In the genomic region with DNA sequence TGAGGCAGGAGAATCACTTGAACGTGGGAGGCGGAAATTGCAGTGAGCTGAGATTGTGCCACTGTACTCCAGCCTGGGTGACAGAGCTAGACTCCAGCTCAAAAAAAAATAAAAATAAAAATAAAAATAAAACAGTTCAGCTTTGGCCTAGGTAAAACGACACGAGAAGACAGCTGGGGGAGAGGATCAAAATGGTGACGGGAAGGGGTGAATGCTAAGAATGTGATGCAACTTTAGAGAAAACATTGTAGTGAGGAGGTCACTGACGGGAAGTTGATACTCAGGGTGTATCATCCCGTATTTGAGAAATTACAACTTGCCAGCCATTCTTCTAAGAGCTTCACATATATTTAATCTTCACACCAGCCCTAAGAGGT, we compare ENCODE assay signal across 7 cellular contexts. TPM values are rescaled to one million over a fixed set of nuclear protein-coding genes. Genes with fewer than 3 reads are reported as not detected.
A peak's percentile ranks its signal among the peaks of the same experiment; 100 is the strongest.
DNase-seq lines count a peak whose midpoint lies in the region; ATAC-seq lines count a peak whose summit lies in the region.

No MANE protein-coding gene starts in this region.

- H3K36me3 Mint-ChIP-seq in IgD-negative memory B cell = peaks cover 2% of the 10 kb centered on the region
- peaks cover 69% of the 10 kb centered on the region for H3K36me3 Mint-ChIP-seq in activated CD8-positive, alpha-beta T cell treated with anti-CD3 and anti-CD28 coated beads, Interleukin-2, amount 10 ng/mL, durations not matched to agents 7 days and 5 days (ENCODE audit: low read depth)

- no peak for ATAC-seq in activated CD8-positive, alpha-beta T cell treated with anti-CD3 and anti-CD28 coated beads, Interleukin-2, amount 10 ng/mL, durations not matched to agents 7 days and 5 days

- H3K9me3 Mint-ChIP-seq in IgD-negative memory B cell = no peaks in the 10 kb centered on the region
- H3K9me3 Mint-ChIP-seq in activated CD8-positive, alpha-beta T cell treated with anti-CD3 and anti-CD28 coated beads, Interleukin-2, amount 10 ng/mL, durations not matched to agents 7 days and 5 days (ENCODE audit: insufficient read depth) = no peaks in the 10 kb centered on the region

- H3K9me3 ChIP-seq in iPS-20b (ENCODE audit: insufficient read depth, low read depth, low read length) = no peaks in the 10 kb centered on the region

- peak; percentile 41 for DNase-seq in activated CD8-positive, alpha-beta T cell treated with anti-CD3 and anti-CD28 coated beads, Interleukin-2, amount 10 ng/mL, durations not matched to agents 7 days and 5 days
- DNase-seq in substantia nigra (lab: John Stamatoyannopoulos, UW) (no peak), SW480 (ENCODE audit: low spot score) (no peak), GM19238 (ENCODE audit: insufficient read length, low spot score) (no peak)
- no peak for DNase-seq in activated CD4-positive, CD25-positive, alpha-beta regulatory T cell (lab: John Stamatoyannopoulos, UW)

- peaks cover 18 to 27% (median 18%) of the 10 kb centered on the region in 3 donors for H3K4me1 Mint-ChIP-seq in IgD-negative memory B cell
- H3K4me1 Mint-ChIP-seq in activated CD8-positive, alpha-beta T cell treated with anti-CD3 and anti-CD28 coated beads, Interleukin-2, amount 10 ng/mL, durations not matched to agents 7 days and 5 days (ENCODE audit: low read depth) = peaks cover 52% of the 10 kb centered on the region

- no peak overlapping the region for H3K27ac ChIP-seq in iPS-20b (ENCODE audit: low read length)
- H3K27ac ChIP-seq in substantia nigra (ENCODE audit: low read depth, low read length, poor library complexity, severe bottlenecking) = peak overlapping the region; percentile 80

- H3K4me3 ChIP-seq in iPS-20b (ENCODE audit: low read length) = peak overlapping the region; percentile 76

- CTCF ChIA-PET in activated CD8-positive, alpha-beta T cell treated with anti-CD3 and anti-CD28 coated beads, Interleukin-2, amount 10 ng/mL, durations not matched to agents 7 days and 5 days (lab: Charles Lee) = interaction anchor here (1.3 to 3.1 kb wide), 8 partner anchors 12 to 69 kb away, joined by 4 to 22 read pairs (median 6); a partner anchor contains a TSS

- no peaks in the 10 kb centered on the region; the same call in 1 of the 2 replicates for H3K4me1 ChIP-seq in iPS-20b (ENCODE audit: insufficient read depth, low read length)

- H3K27me3 Mint-ChIP-seq in IgD-negative memory B cell = no peaks in the 10 kb centered on the region
- no peaks in the 10 kb centered on the region for H3K27me3 Mint-ChIP-seq in activated CD8-positive, alpha-beta T cell treated with anti-CD3 and anti-CD28 coated beads, Interleukin-2, amount 10 ng/mL, durations not matched to agents 7 days and 5 days (ENCODE audit: low read depth)

- H3K36me3 ChIP-seq in iPS-20b (ENCODE audit: insufficient read depth, low read depth, low read length) = peaks cover 46% of the 10 kb centered on the region

- POLR2A ChIA-PET in activated CD8-positive, alpha-beta T cell treated with anti-CD3 and anti-CD28 coated beads, Interleukin-2, amount 10 ng/mL, durations not matched to agents 7 days and 5 days (lab: Charles Lee) = interaction anchor here (0.6 to 3.1 kb wide), 13 partner anchors 12 to 340 kb away, joined by 3 to 24 read pairs (median 5); a partner anchor contains a TSS

- H3K27ac Mint-ChIP-seq in IgD-negative memory B cell = peak overlapping the region; percentile 81 to 95 (median 87)
- H3K27ac Mint-ChIP-seq in activated CD8-positive, alpha-beta T cell treated with anti-CD3 and anti-CD28 coated beads, Interleukin-2, amount 10 ng/mL, durations not matched to agents 7 days and 5 days = peak overlapping the region; percentile 93

- H3K4me3 Mint-ChIP-seq in IgD-negative memory B cell = peak overlapping the region; percentile 76 to 95 (median 90)
- peak overlapping the region; percentile 92 for H3K4me3 Mint-ChIP-seq in activated CD8-positive, alpha-beta T cell treated with anti-CD3 and anti-CD28 coated beads, Interleukin-2, amount 10 ng/mL, durations not matched to agents 7 days and 5 days

- peak overlapping the region; percentile 67; the same call in 1 of the 2 replicates for H3K9ac ChIP-seq in iPS-20b (ENCODE audit: low read depth, low read length)

- H3K27me3 ChIP-seq in iPS-20b (ENCODE audit: insufficient read depth, low read length) = no peaks in the 10 kb centered on the region

RNA-seq across cellular contexts. Expression of a gene that starts 1.1 kb away (rescaled TPM):
- polyA plus RNA-seq in IgD-negative memory B cell = 21.4 TPM
- total RNA-seq in activated CD8-positive, alpha-beta T cell treated with anti-CD3 and anti-CD28 coated beads, Interleukin-2, amount 10 ng/mL, durations not matched to agents 7 days and 5 days = 10 to 100 TPM; 60.7 to 61.1 TPM

RNA-seq across cellular contexts. Expression of a gene that starts 24.9 kb away (rescaled TPM):
- 15.2 TPM for polyA plus RNA-seq in IgD-negative memory B cell
- 10 to 100 TPM; 58.3 to 69.3 TPM for total RNA-seq in activated CD8-positive, alpha-beta T cell treated with anti-CD3 and anti-CD28 coated beads, Interleukin-2, amount 10 ng/mL, durations not matched to agents 7 days and 5 days

RNA-seq across cellular contexts. Expression of a gene that starts 28.5 kb away (rescaled TPM):
- 54.4 TPM for polyA plus RNA-seq in IgD-negative memory B cell
- total RNA-seq in activated CD8-positive, alpha-beta T cell treated with anti-CD3 and anti-CD28 coated beads, Interleukin-2, amount 10 ng/mL, durations not matched to agents 7 days and 5 days = 10 to 100 TPM; 33.0 to 35.3 TPM
